ENCODE assay signal across 1 cellular context in genomic region chr12:95545731-95546490, GRCh38.
TF ChIP-seq lines count a peak whose summit lies in the region.

No MANE protein-coding gene starts in this region.

TF ChIP-seq in GM23338, 12 proteins besides CTCF, POLR2A, EP300 and RAD21:
- TF ChIP-seq REST (IDR thresholded peaks at IDR 0.05; ENCODE audit: unreplicated experiment) (no peak), ETS1 (IDR thresholded peaks at IDR 0.05) (no peak), EZH2phosphoT487 (IDR thresholded peaks at IDR 0.05; ENCODE audit: unreplicated experiment) (no peak), POLR2AphosphoS5 (IDR thresholded peaks at IDR 0.05; ENCODE audit: low read depth) (peak; percentile 41; the same call in 1 of the 2 replicates)
